In the genomic region with DNA sequence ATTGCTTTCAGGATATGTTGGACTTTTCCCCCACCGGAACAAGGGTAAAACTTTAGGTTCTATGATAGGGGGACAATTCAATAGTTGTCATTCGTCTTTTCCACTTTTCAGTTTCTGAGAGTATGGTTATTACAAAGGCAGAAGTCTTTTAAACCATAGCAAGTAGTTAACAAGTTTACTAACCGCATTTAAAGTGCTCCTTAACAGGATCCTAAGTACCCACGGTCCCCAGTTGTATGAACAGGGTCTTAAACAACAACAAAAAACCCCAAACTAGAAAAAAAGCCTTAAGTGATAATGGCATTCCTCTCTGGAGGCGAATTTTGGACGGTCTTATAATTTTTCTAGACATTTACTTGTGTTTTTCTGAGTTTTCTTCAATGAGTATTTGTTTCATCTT, we compare ENCODE assay signal across 8 cellular contexts. TPM values are rescaled to one million over a fixed set of nuclear protein-coding genes. Genes with fewer than 3 reads are reported as not detected.
DNase-seq lines count a peak whose midpoint lies in the region; ATAC-seq and TF ChIP-seq lines count a peak whose summit lies in the region.

No MANE protein-coding gene starts in this region.

- no peaks in the 10 kb centered on the region for H3K27me3 Mint-ChIP-seq in activated CD8-positive, alpha-beta T cell treated with anti-CD3 and anti-CD28 coated beads for 36 hours
- no peaks in the 10 kb centered on the region for H3K27me3 Mint-ChIP-seq in stimulated activated naive CD8-positive, alpha-beta T cell treated with anti-CD3 and anti-CD28 coated beads, Interleukin-15, amount 100 ng/mL, for 72 hours

- no peaks in the 10 kb centered on the region for H3K9me3 ChIP-seq in iPS-18c (ENCODE audit: control insufficient read depth, insufficient read depth, low read length)

- TF ChIP-seq CTCF in activated CD8-positive, alpha-beta T cell treated with anti-CD3 and anti-CD28 coated beads for 36 hours (IDR thresholded peaks at IDR 0.05) = no peak

- ATAC-seq in activated CD8-positive, alpha-beta T cell treated with anti-CD3 and anti-CD28 coated beads for 36 hours = no peak
- ATAC-seq in stimulated activated naive CD8-positive, alpha-beta T cell treated with anti-CD3 and anti-CD28 coated beads, Interleukin-15, amount 100 ng/mL, for 72 hours = no peak
- no peak for ATAC-seq in HG03571 (IDR thresholded peaks at IDR 0.05; ENCODE audit: unreplicated experiment)

- H3K36me3 Mint-ChIP-seq in activated CD8-positive, alpha-beta T cell treated with anti-CD3 and anti-CD28 coated beads for 36 hours (ENCODE audit: low read depth) = peaks cover 7% of the 10 kb centered on the region

- H3K27ac Mint-ChIP-seq in activated CD8-positive, alpha-beta T cell treated with anti-CD3 and anti-CD28 coated beads for 36 hours = peak overlapping the region; percentile 99
- H3K27ac Mint-ChIP-seq in stimulated activated naive CD8-positive, alpha-beta T cell treated with anti-CD3 and anti-CD28 coated beads, Interleukin-15, amount 100 ng/mL, for 72 hours = peak overlapping the region; percentile 99 to 100

- intact Hi-C loops in activated CD8-positive, alpha-beta T cell treated with anti-CD3 and anti-CD28 coated beads for 36 hours (cut with micrococcal nuclease) = loop anchor here (5.0 kb wide), 3 partner anchors 71 to 256 kb away; no protein-coding TSS in a partner anchor

- peak overlapping the region; percentile 89 for H3K4me3 ChIP-seq in iPS-18c (ENCODE audit: insufficient read depth, low read depth, low read length)

- POLR2A ChIA-PET in activated CD8-positive, alpha-beta T cell treated with anti-CD3 and anti-CD28 coated beads for 36 hours (lab: Charles Lee) = interaction anchor here (0.6 to 4.1 kb wide), 2 partner anchors 18 to 95 kb away, joined by 3 to 19 read pairs; no protein-coding TSS in a partner anchor

- peak overlapping the region; percentile 99 for H3K4me3 Mint-ChIP-seq in activated CD8-positive, alpha-beta T cell treated with anti-CD3 and anti-CD28 coated beads for 36 hours
- peak overlapping the region; percentile 100 for H3K4me3 Mint-ChIP-seq in stimulated activated naive CD8-positive, alpha-beta T cell treated with anti-CD3 and anti-CD28 coated beads, Interleukin-15, amount 100 ng/mL, for 72 hours

- CTCF ChIA-PET in activated CD8-positive, alpha-beta T cell treated with anti-CD3 and anti-CD28 coated beads for 36 hours (lab: Charles Lee) = interaction anchor here (1.1 to 3.5 kb wide), 3 partner anchors 171 to 294 kb away, joined by 3 to 13 read pairs (median 3); no protein-coding TSS in a partner anchor

- peaks cover 48% of the 10 kb centered on the region for H3K4me1 Mint-ChIP-seq in activated CD8-positive, alpha-beta T cell treated with anti-CD3 and anti-CD28 coated beads for 36 hours (ENCODE audit: low read depth)
- H3K4me1 Mint-ChIP-seq in stimulated activated naive CD8-positive, alpha-beta T cell treated with anti-CD3 and anti-CD28 coated beads, Interleukin-15, amount 100 ng/mL, for 72 hours = peaks cover 45% of the 10 kb centered on the region

- DNase-seq in NCI-H146 (lab: John Stamatoyannopoulos, UW) = peak; percentile 27
- DNase-seq in NCI-H146 treated with DMSO at 0.1 percent for 48 hours (lab: John Stamatoyannopoulos, UW; ENCODE audit: unreplicated experiment) = no peak
- DNase-seq in activated CD8-positive, alpha-beta T cell treated with anti-CD3 and anti-CD28 coated beads for 36 hours = no peak
- no peak for DNase-seq in stimulated activated naive CD8-positive, alpha-beta T cell treated with anti-CD3 and anti-CD28 coated beads, Interleukin-15, amount 100 ng/mL, for 72 hours
- no peak for DNase-seq in COR-L47 (lab: John Stamatoyannopoulos, UW)
- DNase-seq in NCI-H526 (lab: John Stamatoyannopoulos, UW) = no peak

- no peaks in the 10 kb centered on the region for H3K9me3 Mint-ChIP-seq in activated CD8-positive, alpha-beta T cell treated with anti-CD3 and anti-CD28 coated beads for 36 hours
- H3K9me3 Mint-ChIP-seq in stimulated activated naive CD8-positive, alpha-beta T cell treated with anti-CD3 and anti-CD28 coated beads, Interleukin-15, amount 100 ng/mL, for 72 hours = no peaks in the 10 kb centered on the region

RNA-seq across cellular contexts. Expression of a gene that starts 0.8 kb away (rescaled TPM):
- 10 to 100 TPM; 30.9 to 35.3 TPM for total RNA-seq in activated CD8-positive, alpha-beta T cell treated with anti-CD3 and anti-CD28 coated beads for 36 hours
